Comparison of ENCODE assay signal across 10 cellular contexts in the genomic region with DNA sequence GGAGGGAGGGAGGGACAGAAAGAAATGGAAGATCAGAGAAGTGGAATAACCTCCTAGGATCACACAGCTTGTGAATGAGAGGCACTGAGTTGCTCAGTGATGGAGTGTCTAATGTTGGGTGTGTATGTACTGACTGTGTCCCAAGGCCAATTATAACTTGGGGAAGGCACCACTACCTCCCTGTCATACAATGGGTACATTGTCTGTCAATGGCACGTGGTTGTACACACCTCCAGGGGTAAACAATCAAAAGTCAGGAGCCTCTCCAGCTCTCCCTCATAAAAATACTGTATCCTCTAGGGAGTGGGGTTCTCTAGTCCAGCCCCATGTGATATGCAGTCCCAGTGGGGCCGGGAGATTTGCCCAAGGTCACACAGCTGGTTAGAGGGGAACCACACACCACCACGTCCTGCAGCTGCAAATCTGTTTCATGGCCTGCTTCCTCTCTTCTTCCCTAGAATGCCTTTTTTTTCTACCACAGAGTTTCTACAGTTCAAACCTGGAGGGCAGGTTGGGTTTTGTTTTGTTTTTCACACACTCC.
DNase-seq lines count a peak whose midpoint lies in the region; ATAC-seq and TF ChIP-seq lines count a peak whose summit lies in the region.
"Had no signal": no experiment of that assay in that cellular context is flagged by ENCODE, and none has a peak within 500 bp of the region (broad histone marks: within the 10 kb centered on the region; RNA-seq: fewer than 3 reads in every experiment).

No MANE protein-coding gene starts in this region.

- H3K36me3 ChIP-seq in upper lobe of right lung: no peaks in the 10 kb centered on the region
- H3K36me3 ChIP-seq: heart left ventricle had no signal

- H3K27ac Mint-ChIP-seq in activated naive CD8-positive, alpha-beta T cell treated with anti-CD3 and anti-CD28 coated beads, Interleukin-2, amount 10 ng/mL, durations not matched to agents 7 days and 5 days: peak overlapping the region; percentile 23
- H3K27ac Mint-ChIP-seq in activated naive CD8-positive, alpha-beta T cell treated with anti-CD3 and anti-CD28 coated beads for 36 hours: no peak overlapping the region
- no peak overlapping the region for H3K27ac Mint-ChIP-seq in activated naive CD4-positive, alpha-beta T cell treated with anti-CD3 and anti-CD28 coated beads, Interleukin-2, amount 50 U/mL, for 72 hours

- H3K36me3 Mint-ChIP-seq in activated naive CD8-positive, alpha-beta T cell treated with anti-CD3 and anti-CD28 coated beads, Interleukin-2, amount 10 ng/mL, durations not matched to agents 7 days and 5 days: no peaks in the 10 kb centered on the region
- H3K36me3 Mint-ChIP-seq in activated naive CD8-positive, alpha-beta T cell treated with anti-CD3 and anti-CD28 coated beads for 36 hours: no peaks in the 10 kb centered on the region
- no peaks in the 10 kb centered on the region for H3K36me3 Mint-ChIP-seq in activated naive CD4-positive, alpha-beta T cell treated with anti-CD3 and anti-CD28 coated beads, Interleukin-2, amount 50 U/mL, for 72 hours

- ATAC-seq in activated naive CD8-positive, alpha-beta T cell treated with anti-CD3 and anti-CD28 coated beads, Interleukin-2, amount 10 ng/mL, durations not matched to agents 7 days and 5 days (ENCODE audit: low read depth): peak; percentile 45
- ATAC-seq in HG03097 (IDR thresholded peaks at IDR 0.05; ENCODE audit: low FRiP score, unreplicated experiment) (peak; percentile 81), upper lobe of right lung (no peak)
- no peak for ATAC-seq in activated naive CD4-positive, alpha-beta T cell treated with anti-CD3 and anti-CD28 coated beads, Interleukin-2, amount 50 U/mL, for 72 hours
- ATAC-seq: heart left ventricle had no signal

- H3K4me1 Mint-ChIP-seq in activated naive CD8-positive, alpha-beta T cell treated with anti-CD3 and anti-CD28 coated beads, Interleukin-2, amount 10 ng/mL, durations not matched to agents 7 days and 5 days: peaks cover 43% of the 10 kb centered on the region
- H3K4me1 Mint-ChIP-seq in activated naive CD8-positive, alpha-beta T cell treated with anti-CD3 and anti-CD28 coated beads for 36 hours: peaks cover 12% of the 10 kb centered on the region

- H3K4me3 Mint-ChIP-seq in activated naive CD8-positive, alpha-beta T cell treated with anti-CD3 and anti-CD28 coated beads, Interleukin-2, amount 10 ng/mL, durations not matched to agents 7 days and 5 days: peak overlapping the region; percentile 9
- no peak overlapping the region for H3K4me3 Mint-ChIP-seq in activated naive CD8-positive, alpha-beta T cell treated with anti-CD3 and anti-CD28 coated beads for 36 hours

- TF ChIP-seq CTCF in upper lobe of right lung (IDR thresholded peaks at IDR 0.05): no peak

- no peak overlapping the region for H3K27ac ChIP-seq in upper lobe of right lung
- H3K27ac ChIP-seq: C4-2B, heart left ventricle had no signal

- no peaks in the 10 kb centered on the region for H3K27me3 ChIP-seq in upper lobe of right lung
- H3K27me3 ChIP-seq: heart left ventricle had no signal

- POLR2A ChIA-PET in activated naive CD8-positive, alpha-beta T cell treated with anti-CD3 and anti-CD28 coated beads, Interleukin-2, amount 10 ng/mL, durations not matched to agents 7 days and 5 days (lab: Charles Lee): interaction anchor here (0.9 to 2.1 kb wide), 4 partner anchors 8 to 174 kb away, joined by 3 to 11 read pairs (median 4); partner anchors contain the start of gene RRBP1

- no peaks in the 10 kb centered on the region for H3K9me3 ChIP-seq in upper lobe of right lung
- H3K9me3 ChIP-seq: heart left ventricle had no signal

- H3K4me3 ChIP-seq in upper lobe of right lung: no peak overlapping the region
- H3K4me3 ChIP-seq: heart left ventricle had no signal

- H3K4me1 ChIP-seq in upper lobe of right lung: peaks cover 17% of the 10 kb centered on the region

- peaks cover 30% of the 10 kb centered on the region for H3K27me3 Mint-ChIP-seq in activated naive CD8-positive, alpha-beta T cell treated with anti-CD3 and anti-CD28 coated beads, Interleukin-2, amount 10 ng/mL, durations not matched to agents 7 days and 5 days
- peaks cover 11% of the 10 kb centered on the region for H3K27me3 Mint-ChIP-seq in activated naive CD8-positive, alpha-beta T cell treated with anti-CD3 and anti-CD28 coated beads for 36 hours

- intact Hi-C loops in upper lobe of right lung (cut with DNase I): no loop called here

- DNase-seq in activated naive CD8-positive, alpha-beta T cell treated with anti-CD3 and anti-CD28 coated beads, Interleukin-2, amount 10 ng/mL, durations not matched to agents 7 days and 5 days: no peak
- DNase-seq in activated naive CD8-positive, alpha-beta T cell treated with anti-CD3 and anti-CD28 coated beads for 36 hours: no peak
- DNase-seq in SW480 (ENCODE audit: low spot score): peak; percentile 96
- DNase-seq in upper lobe of right lung: peak; percentile 20
- no peak for DNase-seq in hippocampal formation (lab: John Stamatoyannopoulos, UW)
- no peak for DNase-seq in activated naive CD4-positive, alpha-beta T cell treated with anti-CD3 and anti-CD28 coated beads, Interleukin-2, amount 50 U/mL, for 72 hours (ENCODE audit: low spot score in 2 of 2)
- no peak for DNase-seq in T1000 (lab: John Stamatoyannopoulos, UW)

- no peaks in the 10 kb centered on the region for H3K9me3 Mint-ChIP-seq in activated naive CD8-positive, alpha-beta T cell treated with anti-CD3 and anti-CD28 coated beads, Interleukin-2, amount 10 ng/mL, durations not matched to agents 7 days and 5 days
- no peaks in the 10 kb centered on the region for H3K9me3 Mint-ChIP-seq in activated naive CD8-positive, alpha-beta T cell treated with anti-CD3 and anti-CD28 coated beads for 36 hours
- H3K9me3 Mint-ChIP-seq in activated naive CD4-positive, alpha-beta T cell treated with anti-CD3 and anti-CD28 coated beads, Interleukin-2, amount 50 U/mL, for 72 hours: no peaks in the 10 kb centered on the region

Comparison
In these comparisons a context has a peak if more than half of its experiments do, and no peak if none do; other contexts are left out.
1. ATAC-seq: peak in activated naive CD8-positive, alpha-beta T cell treated with anti-CD3 and anti-CD28 coated beads, Interleukin-2, amount 10 ng/mL, durations not matched to agents 7 days and 5 days (single experiment) and HG03097 (single experiment); none in upper lobe of right lung (single experiment) and activated naive CD4-positive, alpha-beta T cell treated with anti-CD3 and anti-CD28 coated beads, Interleukin-2, amount 50 U/mL, for 72 hours (0 of 2).
2. DNase-seq: peak in SW480 (single experiment) and upper lobe of right lung (single experiment); none in activated naive CD8-positive, alpha-beta T cell treated with anti-CD3 and anti-CD28 coated beads, Interleukin-2, amount 10 ng/mL, durations not matched to agents 7 days and 5 days (single experiment), activated naive CD8-positive, alpha-beta T cell treated with anti-CD3 and anti-CD28 coated beads for 36 hours (single experiment), hippocampal formation (0 of 2), activated naive CD4-positive, alpha-beta T cell treated with anti-CD3 and anti-CD28 coated beads, Interleukin-2, amount 50 U/mL, for 72 hours (0 of 2) and T1000 (single experiment).